9 cellular contexts compared by ENCODE assay signal in genomic region chr4:74109894-74110605, GRCh38. TPM values are rescaled to one million over a fixed set of nuclear protein-coding genes. Genes with fewer than 3 reads are reported as not detected.
DNase-seq lines count a peak whose midpoint lies in the region; TF ChIP-seq lines count a peak whose summit lies in the region.
"Had no signal": no experiment of that assay in that cellular context is flagged by ENCODE, and none has a peak within 500 bp of the region (broad histone marks: within the 10 kb centered on the region; RNA-seq: fewer than 3 reads in every experiment).

No MANE protein-coding gene starts in this region.

- H3K9me3 ChIP-seq in AG04450 (ENCODE audit: control insufficient read depth, insufficient read depth, low read length) (no peaks in the 10 kb centered on the region), testis (no peaks in the 10 kb centered on the region)

- H3K27me3 ChIP-seq in AG04450 (ENCODE audit: control insufficient read depth, insufficient read depth, low read length) (no peaks in the 10 kb centered on the region), testis (no peaks in the 10 kb centered on the region)

- CTCF ChIA-PET in AG04450 (lab: Charles Lee): interaction anchor here (0.7 to 2.8 kb wide), 5 partner anchors 10 to 448 kb away, joined by 3 to 12 read pairs (median 3); partner anchors contain the start of gene CXCL3

- WGBS in testis, 2 donors: 84 to 85% methylated on average over 6 of the region's 6 CpGs

- no peak for TF ChIP-seq POLR2A in testis (IDR thresholded peaks at IDR 0.05)

- POLR2A ChIA-PET in AG04450 (lab: Yijun Ruan, JAX): interaction anchor here (0.7 to 2.9 kb wide), 4 partner anchors 11 to 448 kb away, joined by 3 to 32 read pairs (median 4); partner anchors contain the start of gene CXCL2

- H3K4me3 ChIP-seq in AG04450 (ENCODE audit: low read depth, low read length): no peak overlapping the region
- no peak overlapping the region for H3K4me3 ChIP-seq in testis

- no peaks in the 10 kb centered on the region for H3K4me1 ChIP-seq in testis

- H3K36me3 ChIP-seq in testis (ENCODE audit: low read depth, missing control alignments): no peaks in the 10 kb centered on the region

- DNase-seq in AG04450 (ENCODE audit: low read depth, low spot score): peak; percentile 43
- DNase-seq in M059J (ENCODE audit: low read depth): peak; percentile 91
- peak; percentile 72 for DNase-seq in dedifferentiated amniotic fluid mesenchymal stem cell (ENCODE audit: extremely low spot score)
- peak; percentile 57 for DNase-seq in myocyte (ENCODE audit: low read depth)
- DNase-seq in KG1 (lab: John Stamatoyannopoulos, UW): no peak
- no peak for DNase-seq in testis
- DNase-seq in NOMO-1 (lab: John Stamatoyannopoulos, UW; ENCODE audit: unreplicated experiment in 2 of 2): no peak
- no peak for DNase-seq in NCI-H1436 treated with DMSO at 0.1 percent for 48 hours (lab: John Stamatoyannopoulos, UW)
- DNase-seq: activated T-cell treated with anti-CD3 and anti-CD28 coated beads, Interleukin-2, amount 50 U/mL, for 72 hours had no signal

- TF ChIP-seq CTCF in AG04450 (IDR thresholded peaks at IDR 0.05; ENCODE audit: low read depth, low read length) (no peak), testis (IDR thresholded peaks at IDR 0.05) (no peak)

- intact Hi-C loops in testis (cut with DNase I; ENCODE audit: low total_unique reads): no loop called here

- H3K27ac ChIP-seq in AG04450 (ENCODE audit: low read depth, low read length) (peak overlapping the region; percentile 92), testis (no peak overlapping the region)

RNA-seq across cellular contexts. Expression of gene CXCL2, which starts 11.1 kb away (rescaled TPM):
- polyA plus RNA-seq in AG04450 (2011; rRNA removed) (0.69 and 0.84 TPM in 2 replicates), testis (ENCODE audit: insufficient read depth, low read depth, low replicate concordance) (5.9 TPM)
- 0.55 and 1.3 TPM in 2 replicates for polyA minus RNA-seq in AG04450 (2011; rRNA and poly(A)+ RNA removed)
- not detected in 2 replicates for total RNA-seq in M059J (2014; rRNA removed; shearing (Covaris generic))
- total RNA-seq in myocyte (1.8 and 2.6 TPM in 2 replicates), testis (1 to 10 TPM; 2.6 to 4.7 TPM)
- polyA plus RNA-seq in myocyte (2012): 0.42 TPM
- total RNA-seq: activated T-cell treated with anti-CD3 and anti-CD28 coated beads, Interleukin-2, amount 50 U/mL, for 72 hours had no signal

RNA-seq across cellular contexts. Expression of gene MTHFD2L, which starts 47.9 kb away (rescaled TPM):
- 4.1 and 6.2 TPM in 2 replicates for polyA plus RNA-seq in AG04450 (2011; rRNA removed)
- polyA minus RNA-seq in AG04450 (2011; rRNA and poly(A)+ RNA removed): 4.6 and 9.0 TPM in 2 replicates
- total RNA-seq in M059J (2014; rRNA removed; shearing (Covaris generic)): 4.4 and 8.9 TPM in 2 replicates
- total RNA-seq in myocyte: 18.4 and 20.9 TPM in 2 replicates
- polyA plus RNA-seq in myocyte (2012): 5.0 TPM
- 10 to 100 TPM; 29.1 to 44.1 TPM for total RNA-seq in testis
- 14.8 TPM for polyA plus RNA-seq in testis (ENCODE audit: insufficient read depth, low read depth, low replicate concordance)

Comparison
In these comparisons a context has a peak if more than half of its experiments do, and no peak if none do; other contexts are left out.
1. DNase-seq: peak in AG04450 (single experiment), M059J (single experiment), dedifferentiated amniotic fluid mesenchymal stem cell (single experiment) and myocyte (single experiment); none in KG1 (single experiment), testis (single experiment), NOMO-1 (0 of 2) and NCI-H1436 treated with DMSO at 0.1 percent for 48 hours (single experiment).